In genomic region chr5:32471784-32472183, GRCh38 we compare ENCODE assay signal across 19 cellular contexts. TPM values are rescaled to one million over a fixed set of nuclear protein-coding genes. Genes with fewer than 3 reads are reported as not detected.
DNase-seq lines count a peak whose midpoint lies in the region; ATAC-seq and TF ChIP-seq lines count a peak whose summit lies in the region.
"Had no signal": no experiment of that assay in that cellular context is flagged by ENCODE, and none has a peak within 500 bp of the region (broad histone marks: within the 10 kb centered on the region; RNA-seq: fewer than 3 reads in every experiment).

No MANE protein-coding gene starts in this region.

- H3K9me3 Mint-ChIP-seq in Calu3 (ENCODE audit: low read depth, unreplicated experiment) (no peaks in the 10 kb centered on the region), chondrocyte (ENCODE audit: low read depth) (no peaks in the 10 kb centered on the region)
- no peaks in the 10 kb centered on the region for H3K9me3 Mint-ChIP-seq in stimulated activated naive B cell treated with anti-CD40 and anti-IgM and Interleukin-4, amounts not matched to agents 10 μg/mL and 1 μg/mL and 100 μg/mL, for 72 hours
- H3K9me3 Mint-ChIP-seq: activated naive CD8-positive, alpha-beta T cell treated with anti-CD3 and anti-CD28 coated beads, Interleukin-2, amount 10 ng/mL, durations not matched to agents 7 days and 5 days; activated T-cell treated with anti-CD3 and anti-CD28 coated beads, Interleukin-2, amount 50 U/mL, for 4 hours; mesothelial cell of epicardium had no signal

- H3K27me3 Mint-ChIP-seq in Calu3 (ENCODE audit: unreplicated experiment), result no peaks in the 10 kb centered on the region
- H3K27me3 Mint-ChIP-seq in chondrocyte (ENCODE audit: low read depth), result no peaks in the 10 kb centered on the region
- peaks cover 4 to 6% of the 10 kb centered on the region in 2 donors for H3K27me3 Mint-ChIP-seq in stimulated activated naive B cell treated with anti-CD40 and anti-IgM and Interleukin-4, amounts not matched to agents 10 μg/mL and 1 μg/mL and 100 μg/mL, for 72 hours

- H3K4me1 Mint-ChIP-seq in Calu3 (ENCODE audit: low read depth, unreplicated experiment) (peaks cover 12% of the 10 kb centered on the region), chondrocyte (ENCODE audit: low read depth) (no peaks in the 10 kb centered on the region)
- no peaks in the 10 kb centered on the region for H3K4me1 Mint-ChIP-seq in stimulated activated naive B cell treated with anti-CD40 and anti-IgM and Interleukin-4, amounts not matched to agents 10 μg/mL and 1 μg/mL and 100 μg/mL, for 72 hours
- H3K4me1 Mint-ChIP-seq: activated naive CD8-positive, alpha-beta T cell treated with anti-CD3 and anti-CD28 coated beads, Interleukin-2, amount 10 ng/mL, durations not matched to agents 7 days and 5 days; mesothelial cell of epicardium had no signal

- no peak for ATAC-seq in stimulated activated naive B cell treated with anti-CD40 and anti-IgM and Interleukin-4, amounts not matched to agents 10 μg/mL and 1 μg/mL and 100 μg/mL, for 72 hours (replicated peaks)
- ATAC-seq in GM21529 (IDR thresholded peaks at IDR 0.05; ENCODE audit: unreplicated experiment), result no peak
- ATAC-seq: activated T-cell treated with anti-CD3 and anti-CD28 coated beads, Interleukin-2, amount 50 U/mL, for 4 hours; gastroesophageal sphincter had no signal

- DNase-seq in Calu3 (peak; percentile 32), chondrocyte (ENCODE audit: low spot score) (no peak), middle frontal gyrus (ENCODE audit: extremely low spot score, low spot score) (peak; percentile 18), GM10266 (ENCODE audit: extremely low spot score) (no peak)
- DNase-seq in stimulated activated naive CD4-positive, alpha-beta T cell treated with Interleukin-2 at 50 U/mL for 16 hours (lab: John Stamatoyannopoulos, UW), result no peak
- no peak for DNase-seq in stimulated activated naive B cell treated with anti-CD40 and anti-IgM and Interleukin-4, amounts not matched to agents 10 μg/mL and 1 μg/mL and 100 μg/mL, for 72 hours
- DNase-seq: activated naive CD8-positive, alpha-beta T cell treated with anti-CD3 and anti-CD28 coated beads, Interleukin-2, amount 10 ng/mL, durations not matched to agents 7 days and 5 days; activated T-cell treated with anti-CD3 and anti-CD28 coated beads, Interleukin-2, amount 50 U/mL, for 4 hours; DND-41; NCI-H2107; NK-92 treated with Interleukin-12 subunit alpha and Interleukin-12 subunit beta, amount 100 ng/mL, for 24 hours; ovary; Right ventricle myocardium superior; stimulated activated naive CD4-positive, alpha-beta T cell; T-helper 9 cell had no signal

- intact Hi-C loops in Calu3 (cut with micrococcal nuclease; ENCODE audit: unreplicated experiment), result no loop called here

- H3K27ac Mint-ChIP-seq in Calu3 (ENCODE audit: unreplicated experiment) (no peak overlapping the region), chondrocyte (ENCODE audit: unreplicated experiment) (no peak overlapping the region)
- no peak overlapping the region for H3K27ac Mint-ChIP-seq in stimulated activated naive B cell treated with anti-CD40 and anti-IgM and Interleukin-4, amounts not matched to agents 10 μg/mL and 1 μg/mL and 100 μg/mL, for 72 hours
- H3K27ac Mint-ChIP-seq: activated naive CD8-positive, alpha-beta T cell treated with anti-CD3 and anti-CD28 coated beads, Interleukin-2, amount 10 ng/mL, durations not matched to agents 7 days and 5 days; mesothelial cell of epicardium had no signal

- H3K36me3 Mint-ChIP-seq in Calu3 (ENCODE audit: insufficient read depth, unreplicated experiment) (no peaks in the 10 kb centered on the region), chondrocyte (ENCODE audit: low read depth) (no peaks in the 10 kb centered on the region)
- no peaks in the 10 kb centered on the region for H3K36me3 Mint-ChIP-seq in stimulated activated naive B cell treated with anti-CD40 and anti-IgM and Interleukin-4, amounts not matched to agents 10 μg/mL and 1 μg/mL and 100 μg/mL, for 72 hours
- H3K36me3 Mint-ChIP-seq: activated naive CD8-positive, alpha-beta T cell treated with anti-CD3 and anti-CD28 coated beads, Interleukin-2, amount 10 ng/mL, durations not matched to agents 7 days and 5 days; mesothelial cell of epicardium had no signal

- TF ChIP-seq CTCF in Calu3 (IDR thresholded peaks at IDR 0.05; ENCODE audit: unreplicated experiment), result no peak
- peak; percentile 46 for TF ChIP-seq CTCF in chondrocyte (IDR thresholded peaks at IDR 0.05)
- no peak for TF ChIP-seq CTCF in GM10266 (IDR thresholded peaks at IDR 0.05; ENCODE audit: control insufficient read depth, insufficient read depth, low read depth, missing control alignments)

- CTCF ChIA-PET in Calu3 (lab: Charles Lee), result interaction anchor here (0.5 to 1.2 kb wide), 6 partner anchors 27 to 239 kb away, joined by 3 to 9 read pairs (median 4); partner anchors contain the start of gene ZFR

- no peak for TF ChIP-seq EP300 in Ishikawa (IDR thresholded peaks at IDR 0.05; ENCODE audit: borderline replicate concordance)

- TF ChIP-seq RAD21 in Ishikawa (IDR thresholded peaks at IDR 0.05; ENCODE audit: low read depth), result peak; percentile 45

- no TSS peak for BruUV-seq in Calu3 (replicated peaks; lab: Mats Ljungman, UMichigan)

- H3K4me3 Mint-ChIP-seq in Calu3 (ENCODE audit: low read depth, unreplicated experiment) (no peak overlapping the region), chondrocyte (ENCODE audit: unreplicated experiment) (no peak overlapping the region)
- H3K4me3 Mint-ChIP-seq in stimulated activated naive B cell treated with anti-CD40 and anti-IgM and Interleukin-4, amounts not matched to agents 10 μg/mL and 1 μg/mL and 100 μg/mL, for 72 hours, result no peak overlapping the region
- H3K4me3 Mint-ChIP-seq: activated naive CD8-positive, alpha-beta T cell treated with anti-CD3 and anti-CD28 coated beads, Interleukin-2, amount 10 ng/mL, durations not matched to agents 7 days and 5 days; activated T-cell treated with anti-CD3 and anti-CD28 coated beads, Interleukin-2, amount 50 U/mL, for 4 hours; mesothelial cell of epicardium had no signal

TF ChIP-seq in Ishikawa, 13 proteins besides CTCF, POLR2A, EP300 and RAD21:
- no peak for TF ChIP-seq YY1 (IDR thresholded peaks at IDR 0.05; ENCODE audit: low read depth)
- TF ChIP-seq, protein P1, sequence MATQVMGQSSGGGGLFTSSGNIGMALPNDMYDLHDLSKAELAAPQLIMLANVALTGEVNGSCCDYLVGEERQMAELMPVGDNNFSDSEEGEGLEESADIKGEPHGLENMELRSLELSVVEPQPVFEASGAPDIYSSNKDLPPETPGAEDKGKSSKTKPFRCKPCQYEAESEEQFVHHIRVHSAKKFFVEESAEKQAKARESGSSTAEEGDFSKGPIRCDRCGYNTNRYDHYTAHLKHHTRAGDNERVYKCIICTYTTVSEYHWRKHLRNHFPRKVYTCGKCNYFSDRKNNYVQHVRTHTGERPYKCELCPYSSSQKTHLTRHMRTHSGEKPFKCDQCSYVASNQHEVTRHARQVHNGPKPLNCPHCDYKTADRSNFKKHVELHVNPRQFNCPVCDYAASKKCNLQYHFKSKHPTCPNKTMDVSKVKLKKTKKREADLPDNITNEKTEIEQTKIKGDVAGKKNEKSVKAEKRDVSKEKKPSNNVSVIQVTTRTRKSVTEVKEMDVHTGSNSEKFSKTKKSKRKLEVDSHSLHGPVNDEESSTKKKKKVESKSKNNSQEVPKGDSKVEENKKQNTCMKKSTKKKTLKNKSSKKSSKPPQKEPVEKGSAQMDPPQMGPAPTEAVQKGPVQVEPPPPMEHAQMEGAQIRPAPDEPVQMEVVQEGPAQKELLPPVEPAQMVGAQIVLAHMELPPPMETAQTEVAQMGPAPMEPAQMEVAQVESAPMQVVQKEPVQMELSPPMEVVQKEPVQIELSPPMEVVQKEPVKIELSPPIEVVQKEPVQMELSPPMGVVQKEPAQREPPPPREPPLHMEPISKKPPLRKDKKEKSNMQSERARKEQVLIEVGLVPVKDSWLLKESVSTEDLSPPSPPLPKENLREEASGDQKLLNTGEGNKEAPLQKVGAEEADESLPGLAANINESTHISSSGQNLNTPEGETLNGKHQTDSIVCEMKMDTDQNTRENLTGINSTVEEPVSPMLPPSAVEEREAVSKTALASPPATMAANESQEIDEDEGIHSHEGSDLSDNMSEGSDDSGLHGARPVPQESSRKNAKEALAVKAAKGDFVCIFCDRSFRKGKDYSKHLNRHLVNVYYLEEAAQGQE (IDR thresholded peaks at IDR 0.05; ENCODE audit: low read depth), result no peak
- no peak for TF ChIP-seq TEAD4 (IDR thresholded peaks at IDR 0.05)
- no peak for TF ChIP-seq CEBPB (IDR thresholded peaks at IDR 0.05)
- TF ChIP-seq, protein P2, sequence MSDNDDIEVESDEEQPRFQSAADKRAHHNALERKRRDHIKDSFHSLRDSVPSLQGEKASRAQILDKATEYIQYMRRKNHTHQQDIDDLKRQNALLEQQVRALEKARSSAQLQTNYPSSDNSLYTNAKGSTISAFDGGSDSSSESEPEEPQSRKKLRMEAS (IDR thresholded peaks at IDR 0.05), result no peak
- no peak for TF ChIP-seq EGR1 (IDR thresholded peaks at IDR 0.05)
- no peak for TF ChIP-seq CREB1 (IDR thresholded peaks at IDR 0.05; ENCODE audit: low read depth)
- no peak for TF ChIP-seq TCF12 (IDR thresholded peaks at IDR 0.05; ENCODE audit: low read depth)
- TF ChIP-seq TAF1 (IDR thresholded peaks at IDR 0.05; ENCODE audit: low read depth), result no peak

RNA-seq across cellular contexts. Expression of gene ZFR, which starts 27.2 kb away (rescaled TPM):
- total RNA-seq in Calu3 (2022), result 61.1 and 63.4 TPM in 2 replicates
- 75.5 to 77.8 TPM (median 77.1 TPM) in 3 replicates for total RNA-seq in chondrocyte

Comparison
In these comparisons a context has a peak if more than half of its experiments do, and no peak if none do; other contexts are left out.
1. DNase-seq: peak in Calu3 (single experiment) and middle frontal gyrus (single experiment); none in chondrocyte (single experiment), GM10266 (single experiment), stimulated activated naive CD4-positive, alpha-beta T cell treated with Interleukin-2 at 50 U/mL for 16 hours (single experiment) and stimulated activated naive B cell treated with anti-CD40 and anti-IgM and Interleukin-4, amounts not matched to agents 10 μg/mL and 1 μg/mL and 100 μg/mL, for 72 hours (single experiment).